In the genomic region with DNA sequence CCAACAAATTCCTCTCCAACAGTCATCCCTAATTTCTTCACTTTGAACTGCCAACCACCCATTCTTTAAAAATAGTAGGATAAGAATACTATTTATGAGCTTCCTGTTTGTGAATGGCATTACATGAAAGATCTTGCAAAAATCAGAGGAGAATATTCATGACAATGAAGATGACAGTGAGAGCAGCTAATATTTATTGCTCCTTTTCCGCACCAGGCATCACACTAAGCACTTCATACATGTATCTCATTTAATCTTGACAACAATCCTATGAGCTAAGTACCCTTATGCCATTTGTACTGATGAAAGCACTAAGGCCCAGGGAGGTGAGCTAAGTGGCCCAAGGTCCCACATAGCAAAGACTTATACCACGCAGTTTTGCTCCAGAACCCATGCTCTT, we compare ENCODE assay signal across 22 cellular contexts. TPM values are rescaled to one million over a fixed set of nuclear protein-coding genes. Genes with fewer than 3 reads are reported as not detected.
DNase-seq lines count a peak whose midpoint lies in the region; ATAC-seq, FAIRE-seq and TF ChIP-seq lines count a peak whose summit lies in the region.
"Had no signal": no experiment of that assay in that cellular context is flagged by ENCODE, and none has a peak within 500 bp of the region (broad histone marks: within the 10 kb centered on the region; RNA-seq: fewer than 3 reads in every experiment).

No MANE protein-coding gene starts in this region.

- H4K5ac ChIP-seq in mesendoderm (ENCODE audit: low read length): no peak overlapping the region

- no peak for FAIRE-seq in A549 (lab: Jason Lieb, UNC)
- FAIRE-seq: GM18507 had no signal

- no peak overlapping the region for H4K8ac ChIP-seq in mesendoderm (ENCODE audit: low read depth, low read length)

- no peak for TF ChIP-seq CTCF in A549 (IDR thresholded peaks at IDR 0.05)
- TF ChIP-seq CTCF in HCT116 (IDR thresholded peaks at IDR 0.05 in 2 of 3, conservative IDR thresholded peaks at IDR 0.05 in 1 of 3; ENCODE audit: borderline replicate concordance in 1 of 3, insufficient read depth in 1 of 3, low read depth in 2 of 3, low read length in 2 of 3): no peak
- TF ChIP-seq CTCF in RWPE2 (IDR thresholded peaks at IDR 0.05; ENCODE audit: poor library complexity, severe bottlenecking): no peak

- H3K9me3 ChIP-seq in A549 (no peaks in the 10 kb centered on the region), HCT116 (ENCODE audit: control insufficient read depth in 1 of 2, insufficient read depth in 1 of 2, low read depth in 1 of 2, low read length in 2 of 2) (no peaks in the 10 kb centered on the region), RWPE2 (ENCODE audit: severe bottlenecking) (no peaks in the 10 kb centered on the region)
- H3K9me3 ChIP-seq in CD4-positive, alpha-beta memory T cell (ENCODE audit: control insufficient read depth in 1 of 2, low read length in 2 of 2): no peaks in the 10 kb centered on the region
- H3K9me3 ChIP-seq: Caco-2, HAP-1 had no signal

- H2BK15ac ChIP-seq in mesendoderm (replicated peaks; ENCODE audit: low read depth): peak overlapping the region; percentile 79

- WGBS in A549 (ENCODE audit: missing lambda C conversion rate): 98% methylated on average over 2 of the region's 2 CpGs
- WGBS in mesendoderm (ENCODE audit: extremely low coverage, insufficient coverage, low lambda C conversion rate): no CpG with 5 or more reads among the region's 2 CpGs

- no peak overlapping the region for H2BK5ac ChIP-seq in mesendoderm (ENCODE audit: low read length)

- POLR2A ChIA-PET in A549 (lab: Yijun Ruan, JAX): interaction anchor here (2.4 kb wide), 1 partner anchor 37 kb away, joined by 13 read pairs; the partner anchor contains the start of gene CAPRIN2
- POLR2A ChIA-PET in HCT116 (lab: Charles Lee): interaction anchor here (0.5 to 1.7 kb wide), 2 partner anchors 37 to 96 kb away, joined by 5 to 7 read pairs; partner anchors contain the start of genes CAPRIN2 and IPO8
- POLR2A ChIA-PET in CD4-positive, alpha-beta memory T cell (lab: Charles Lee; ENCODE audit: partially characterized antibody): no interaction called here

- no peaks in the 10 kb centered on the region for H3K79me1 ChIP-seq in mesendoderm (ENCODE audit: low read length)

- H3K4me1 Mint-ChIP-seq in CD4-positive, alpha-beta memory T cell: peaks cover 5 to 20% (median 11%) of the 10 kb centered on the region in 4 donors

- no peak overlapping the region for H3K4me3 Mint-ChIP-seq in CD4-positive, alpha-beta memory T cell
- H3K4me3 Mint-ChIP-seq: CD4-positive, alpha-beta T cell; GM23338; IgD-negative memory B cell had no signal

- H3K18ac ChIP-seq in mesendoderm (ENCODE audit: low read length): no peak overlapping the region

- H3K23ac ChIP-seq in mesendoderm (ENCODE audit: low read length): no peak overlapping the region

- TF ChIP-seq EP300 in A549 (IDR thresholded peaks at IDR 0.05): no peak

- CTCF ChIA-PET in A549 (lab: Yijun Ruan, JAX): interaction anchor here (1.0 to 1.6 kb wide), 2 partner anchors 37 to 73 kb away, joined by 3 to 4 read pairs; partner anchors contain the start of gene CAPRIN2
- CTCF ChIA-PET in HCT116 (lab: Charles Lee): no interaction called here
- CTCF ChIA-PET in CD4-positive, alpha-beta memory T cell (lab: Charles Lee; ENCODE audit: partially characterized antibody): interaction anchor here (3.6 kb wide), 1 partner anchor 15 kb away, joined by 15 read pairs; no protein-coding TSS in a partner anchor

- H3K79me2 ChIP-seq in HCT116 (ENCODE audit: insufficient read depth, low read length) (peaks cover 4% of the 10 kb centered on the region; the same call in 1 of the 2 replicates), mesendoderm (ENCODE audit: control insufficient read depth, insufficient read depth, low read length) (no peaks in the 10 kb centered on the region)

- H3K36me3 ChIP-seq in HCT116 (ENCODE audit: control insufficient read depth in 1 of 2, insufficient read depth in 2 of 2, low read length in 2 of 2) (no peaks in the 10 kb centered on the region), RWPE2 (ENCODE audit: low read depth) (no peaks in the 10 kb centered on the region), mesendoderm (ENCODE audit: control insufficient read depth, insufficient read depth, low read length) (no peaks in the 10 kb centered on the region)
- no peaks in the 10 kb centered on the region for H3K36me3 ChIP-seq in CD4-positive, alpha-beta memory T cell (ENCODE audit: insufficient read depth, low read length)
- H3K36me3 ChIP-seq: HAP-1 had no signal

- H2AFZ ChIP-seq in HCT116 (ENCODE audit: low read depth, low read length, poor library complexity, severe bottlenecking): peak overlapping the region; percentile 27
- H2AFZ ChIP-seq: GM23338 had no signal

- no peaks in the 10 kb centered on the region for H3K9me3 Mint-ChIP-seq in CD4-positive, alpha-beta memory T cell
- H3K9me3 Mint-ChIP-seq: CD4-positive, alpha-beta T cell; IgD-negative memory B cell had no signal

- peak overlapping the region; percentile 97 to 100 for H3K27ac ChIP-seq in A549
- peak overlapping the region; percentile 45; the same call in 1 of the 2 replicates for H3K27ac ChIP-seq in HCT116 (ENCODE audit: low read depth, low read length)
- H3K27ac ChIP-seq in RWPE2 (ENCODE audit: poor library complexity, severe bottlenecking): peak overlapping the region; percentile 99
- no peak overlapping the region for H3K27ac ChIP-seq in mesendoderm (ENCODE audit: low read depth, low read length)
- H3K27ac ChIP-seq in CD4-positive, alpha-beta memory T cell (ENCODE audit: low read depth, low read length): no peak overlapping the region

- intact Hi-C loops in HCT116 (cut with micrococcal nuclease): no loop called here
- intact Hi-C loops in CD4-positive, alpha-beta memory T cell (cut with micrococcal nuclease): no loop called here

- no peak for TF ChIP-seq POLR2A in A549 (IDR thresholded peaks at IDR 0.05; ENCODE audit: low read length)
- no peak for TF ChIP-seq POLR2A in HCT116 (IDR thresholded peaks at IDR 0.05; ENCODE audit: borderline replicate concordance, extremely low read depth, insufficient read depth, insufficient read length)

- no TSS peak for BruUV-seq in HCT116 (replicated peaks; lab: Mats Ljungman, UMichigan)

- H3K4me1 ChIP-seq in A549 (peaks cover 42% of the 10 kb centered on the region), HCT116 (ENCODE audit: control insufficient read depth in 1 of 2, insufficient read depth in 2 of 2, low read length in 2 of 2) (peaks cover 30 to 54% of the 10 kb centered on the region in 2 experiments), RWPE2 (ENCODE audit: insufficient read depth, poor library complexity, severe bottlenecking) (peaks cover 31% of the 10 kb centered on the region), mesendoderm (ENCODE audit: control insufficient read depth, low read depth, low read length) (peaks cover 16% of the 10 kb centered on the region)
- H3K4me1 ChIP-seq in CD4-positive, alpha-beta memory T cell (ENCODE audit: insufficient read depth, low read length): peaks cover 11% of the 10 kb centered on the region
- H3K4me1 ChIP-seq: HAP-1 had no signal

- no peaks in the 10 kb centered on the region for H3K27me3 ChIP-seq in HCT116 (ENCODE audit: insufficient read depth, low read length)
- no peaks in the 10 kb centered on the region for H3K27me3 ChIP-seq in RWPE2 (ENCODE audit: insufficient read depth, poor library complexity, severe bottlenecking)
- H3K27me3 ChIP-seq in mesendoderm (ENCODE audit: insufficient read depth, low read length, poor library complexity): no peaks in the 10 kb centered on the region
- no peaks in the 10 kb centered on the region for H3K27me3 ChIP-seq in CD4-positive, alpha-beta memory T cell (ENCODE audit: insufficient read depth, low read length)

- no peaks in the 10 kb centered on the region for H4K20me1 ChIP-seq in HCT116 (ENCODE audit: insufficient read depth)

- H3K4ac ChIP-seq in mesendoderm (ENCODE audit: low read depth, low read length): no peak overlapping the region

- H3K36me3 Mint-ChIP-seq in CD4-positive, alpha-beta memory T cell: no peaks in the 10 kb centered on the region
- H3K36me3 Mint-ChIP-seq: IgD-negative memory B cell had no signal

- TF ChIP-seq RAD21 in A549 (conservative IDR thresholded peaks at IDR 0.05 in 1 of 2, IDR thresholded peaks at IDR 0.05 in 1 of 2): no peak
- no peak for TF ChIP-seq RAD21 in HCT116 (IDR thresholded peaks at IDR 0.05; ENCODE audit: low read depth)

- DNase-seq in A549 (ENCODE audit: low read depth in 1 of 2, low spot score in 1 of 2): no peak
- no peak for DNase-seq in HCT116 (ENCODE audit: low read depth, low spot score)
- no peak for DNase-seq in RWPE2 (ENCODE audit: low spot score)
- no peak for DNase-seq in mesendoderm
- no peak for DNase-seq in NCI-H2227 (lab: John Stamatoyannopoulos, UW; ENCODE audit: unreplicated experiment)
- DNase-seq in activated CD4-positive, CD25-positive, alpha-beta regulatory T cell (lab: John Stamatoyannopoulos, UW): no peak
- DNase-seq in CD4-positive, alpha-beta memory T cell: no peak
- DNase-seq: Caco-2; CD4-positive, alpha-beta T cell; DMS153; GDM1; MV-4-11; NCI-H1105 treated with DMSO at 0.1 percent for 48 hours; NCI-H2029 treated with DMSO at 0.1 percent for 48 hours; NCI-H345; NCI-H526; T-helper 1 cell had no signal

- RAD21 ChIA-PET in HCT116 (lab: Charles Lee; ENCODE audit: low non-redundant PET in 1 of 2, low total read pairs in 2 of 2, uncharacterized antibody in 2 of 2, unreplicated experiment in 2 of 2): no interaction called here

- H3K27ac Mint-ChIP-seq in CD4-positive, alpha-beta memory T cell: no peak overlapping the region
- H3K27ac Mint-ChIP-seq: CD4-positive, alpha-beta T cell; GM23338; IgD-negative memory B cell had no signal

- H3K27me3 Mint-ChIP-seq in CD4-positive, alpha-beta memory T cell: peaks cover 13 to 19% of the 10 kb centered on the region in 2 donors

- H3K9ac ChIP-seq in HCT116 (ENCODE audit: low read length): peak overlapping the region; percentile 8; the same call in 1 of the 2 replicates
- H3K9ac ChIP-seq in mesendoderm (ENCODE audit: low read length): no peak overlapping the region

- no peak overlapping the region for H2BK120ac ChIP-seq in mesendoderm (ENCODE audit: low read depth, low read length)

- ATAC-seq in A549: no peak
- ATAC-seq in HCT116: no peak
- ATAC-seq in RWPE2 (ENCODE audit: low read depth): no peak
- ATAC-seq in HG03442 (IDR thresholded peaks at IDR 0.05; ENCODE audit: unreplicated experiment): no peak
- ATAC-seq: GM23338 had no signal

- H3K4me2 ChIP-seq in A549 (peak overlapping the region; percentile 88), HCT116 (ENCODE audit: low read length) (peak overlapping the region; percentile 64), mesendoderm (ENCODE audit: low read length) (no peak overlapping the region)

- H3K4me3 ChIP-seq in A549 (no peak overlapping the region), HCT116 (replicated peaks in 1 of 2; ENCODE audit: low read depth in 1 of 2, low read length in 2 of 2) (peak overlapping the region in 1 of 2 experiments; percentile 18; a peak in 1 of 4 replicates), RWPE2 (ENCODE audit: severe bottlenecking) (no peak overlapping the region), mesendoderm (ENCODE audit: low read length) (no peak overlapping the region)
- H3K4me3 ChIP-seq in CD4-positive, alpha-beta memory T cell (ENCODE audit: low read length in 2 of 2): no peak overlapping the region
- H3K4me3 ChIP-seq: GM23338, HAP-1 had no signal

- H3K56ac ChIP-seq in mesendoderm (ENCODE audit: low read length): no peak overlapping the region

- H2AK5ac ChIP-seq in mesendoderm (ENCODE audit: low read length): no peak overlapping the region

- no peaks in the 10 kb centered on the region for H3K9me2 ChIP-seq in HCT116 (ENCODE audit: insufficient read depth)

RNA-seq across cellular contexts. Expression of gene CAPRIN2, which starts 37.3 kb away (rescaled TPM):
- 26.2 and 31.6 TPM in 2 replicates for polyA plus RNA-seq in A549 (2011; rRNA removed)
- 8.2 and 8.9 TPM in 2 replicates for polyA plus RNA-seq in A549 (2012; cell fraction: cytosol; rRNA removed)
- 17.7 and 32.2 TPM in 2 replicates for polyA plus RNA-seq in A549 (2012; cell fraction: nucleus; rRNA removed)
- 23.1 to 25.0 TPM (median 24.2 TPM) in 3 replicates for polyA plus RNA-seq in A549 (2017; fragmentation: RNase III; extraction: RNeasy Plus Mini Kit Qiagen cat#74134 plus additional on column Dnase treatment)
- 12.0 and 14.0 TPM in 2 replicates for polyA minus RNA-seq in A549 (2011; rRNA and poly(A)+ RNA removed)
- total RNA-seq in HCT116 (2021; ENCODE audit: unreplicated experiment): 30.8 TPM
- polyA plus RNA-seq in HCT116 (2012): 19.0 and 24.0 TPM in 2 replicates
- polyA plus RNA-seq in mesendoderm (2013, experiment 1 of 2): 22.2 TPM
- polyA plus RNA-seq in mesendoderm (2013, experiment 2 of 2): 21.9 TPM
- 10 to 100 TPM; 42.9 to 47.0 TPM for total RNA-seq in CD4-positive, alpha-beta memory T cell
- 1 to 10 TPM; 4.5 to 8.7 TPM for polyA plus RNA-seq in CD4-positive, alpha-beta memory T cell

Comparison
In these comparisons a context has a peak if more than half of its experiments do, and no peak if none do; other contexts are left out.
1. H3K27ac ChIP-seq: peak in A549 (2 of 2), HCT116 (single experiment) and RWPE2 (single experiment); none in mesendoderm (single experiment) and CD4-positive, alpha-beta memory T cell (single experiment).